In the genomic region with DNA sequence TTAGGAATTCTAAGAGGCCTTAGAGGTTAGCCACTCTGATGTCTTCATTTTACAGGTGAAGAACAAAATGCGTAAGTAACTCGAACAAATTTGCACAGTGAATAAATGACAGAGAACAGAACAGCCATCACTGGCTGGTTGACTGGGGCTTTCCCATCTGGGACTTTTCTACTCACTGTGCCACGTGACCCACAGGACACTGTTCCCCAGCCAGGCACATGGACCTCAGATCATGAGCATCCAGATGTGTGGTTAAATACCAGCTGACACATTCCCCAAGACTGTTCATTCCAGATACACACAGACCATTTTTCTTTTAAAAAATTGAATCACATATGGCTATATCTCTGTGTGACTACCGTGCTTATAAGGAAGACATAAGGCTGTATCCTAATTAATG, we compare ENCODE assay signal across 1 cellular context.
TF ChIP-seq lines count a peak whose summit lies in the region.

No MANE protein-coding gene starts in this region.

TF ChIP-seq in GM12878, 131 proteins besides CTCF, POLR2A, EP300 and RAD21 (continued from another document):
- TF ChIP-seq BHLHE40 (IDR thresholded peaks at IDR 0.05; ENCODE audit: borderline replicate concordance in 1 of 2, low read depth in 2 of 2, low read length in 1 of 2), result peak in 1 of 2 experiments; percentile 59; a peak in 1 of 4 replicates
- no peak for TF ChIP-seq MYB (IDR thresholded peaks at IDR 0.05; ENCODE audit: borderline replicate concordance, low read depth, low read length)
- no peak for TF ChIP-seq CUX1 (IDR thresholded peaks at IDR 0.05; ENCODE audit: insufficient replicate concordance, low read depth, low read length)
- TF ChIP-seq SP1 (IDR thresholded peaks at IDR 0.05; ENCODE audit: low read depth, low read length), result no peak
- peak; percentile 71 for TF ChIP-seq USF1 (IDR thresholded peaks at IDR 0.05; ENCODE audit: borderline replicate concordance, extremely low read length, insufficient read depth, low read depth, low read length)
- TF ChIP-seq USF2 (IDR thresholded peaks at IDR 0.05; ENCODE audit: borderline replicate concordance, low read depth, low read length), result peak; percentile 73
- no peak for TF ChIP-seq KLF5 (IDR thresholded peaks at IDR 0.05; ENCODE audit: partially characterized antibody)
- no peak for TF ChIP-seq MEF2B (IDR thresholded peaks at IDR 0.05; ENCODE audit: partially characterized antibody, poor library complexity, severe bottlenecking)
- no peak for TF ChIP-seq NFXL1 (IDR thresholded peaks at IDR 0.05; ENCODE audit: borderline replicate concordance)
- TF ChIP-seq YY1 (IDR thresholded peaks at IDR 0.05; ENCODE audit: low read depth, low read length), result 0 out of 2 replicates have a peak, but pooled peaks have one; percentile 25
- TF ChIP-seq, protein P1, sequence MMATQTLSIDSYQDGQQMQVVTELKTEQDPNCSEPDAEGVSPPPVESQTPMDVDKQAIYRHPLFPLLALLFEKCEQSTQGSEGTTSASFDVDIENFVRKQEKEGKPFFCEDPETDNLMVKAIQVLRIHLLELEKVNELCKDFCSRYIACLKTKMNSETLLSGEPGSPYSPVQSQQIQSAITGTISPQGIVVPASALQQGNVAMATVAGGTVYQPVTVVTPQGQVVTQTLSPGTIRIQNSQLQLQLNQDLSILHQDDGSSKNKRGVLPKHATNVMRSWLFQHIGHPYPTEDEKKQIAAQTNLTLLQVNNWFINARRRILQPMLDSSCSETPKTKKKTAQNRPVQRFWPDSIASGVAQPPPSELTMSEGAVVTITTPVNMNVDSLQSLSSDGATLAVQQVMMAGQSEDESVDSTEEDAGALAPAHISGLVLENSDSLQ (IDR thresholded peaks at IDR 0.05), result no peak
- TF ChIP-seq RBBP5 (conservative IDR thresholded peaks at IDR 0.05), result no peak
- no peak for TF ChIP-seq NRF1 (conservative IDR thresholded peaks at IDR 0.05; ENCODE audit: low read depth, low read length)
- TF ChIP-seq NFYA (IDR thresholded peaks at IDR 0.05; ENCODE audit: borderline replicate concordance, low read depth, low read length), result no peak
- peak; percentile 18; the same call in 1 of the 2 replicates for TF ChIP-seq IKZF1 (conservative IDR thresholded peaks at IDR 0.05)
- no peak for TF ChIP-seq CHD4 (IDR thresholded peaks at IDR 0.05)
